Comparison of ENCODE assay signal across 8 cellular contexts in genomic region chr6:159654483-159655098, GRCh38. TPM values are rescaled to one million over a fixed set of nuclear protein-coding genes. Genes with fewer than 3 reads are reported as not detected.
A peak's percentile ranks its signal among the peaks of the same experiment; 100 is the strongest.
DNase-seq lines count a peak whose midpoint lies in the region; ATAC-seq and TF ChIP-seq lines count a peak whose summit lies in the region.

No MANE protein-coding gene starts in this region.

- no peaks in the 10 kb centered on the region for H3K4me1 Mint-ChIP-seq in Calu3 (ENCODE audit: low read depth, unreplicated experiment)

- H3K36me3 Mint-ChIP-seq in Calu3 (ENCODE audit: insufficient read depth, unreplicated experiment) = no peaks in the 10 kb centered on the region

- no peak for TF ChIP-seq POLR2A in vagina (IDR thresholded peaks at IDR 0.05)

- intact Hi-C loops in Calu3 (cut with micrococcal nuclease; ENCODE audit: unreplicated experiment) (loop anchor here (2.0 to 5.0 kb wide), 2 partner anchors 192 to 480 kb away; no protein-coding TSS in a partner anchor), left lung (cut with DNase I) (loop anchor here in 1 of 2 donors (10.0 kb wide), 1 partner anchor 480 kb away; no protein-coding TSS in a partner anchor), vagina (cut with DNase I) (loop anchor here (10.0 kb wide), 1 partner anchor 480 kb away; no protein-coding TSS in a partner anchor)

- no peak overlapping the region for H3K4me3 Mint-ChIP-seq in Calu3 (ENCODE audit: low read depth, unreplicated experiment)

- no peak overlapping the region for H3K4me3 ChIP-seq in HL-60 (replicated peaks; ENCODE audit: insufficient read depth, low read length)
- H3K4me3 ChIP-seq in cardiac fibroblast (replicated peaks in 1 of 2; ENCODE audit: low read depth in 2 of 2, low read length in 2 of 2) = no peak overlapping the region
- no peak overlapping the region for H3K4me3 ChIP-seq in left lung
- H3K4me3 ChIP-seq in vagina = no peak overlapping the region

- H3K9me3 ChIP-seq in left lung (no peaks in the 10 kb centered on the region), vagina (no peaks in the 10 kb centered on the region)

- BruUV-seq in Calu3 (replicated peaks; lab: Mats Ljungman, UMichigan) = no TSS peak

- H3K27me3 ChIP-seq in HL-60 (ENCODE audit: insufficient read depth, poor library complexity, severe bottlenecking) (no peaks in the 10 kb centered on the region), left lung (no peaks in the 10 kb centered on the region), vagina (no peaks in the 10 kb centered on the region)

- H3K36me3 ChIP-seq in left lung (peaks cover 0 to 3% of the 10 kb centered on the region in 2 donors), vagina (no peaks in the 10 kb centered on the region)

- CTCF ChIA-PET in Calu3 (lab: Charles Lee) = interaction anchor here (1.3 to 2.1 kb wide), 3 partner anchors 402 to 480 kb away, joined by 3 to 13 read pairs (median 9); no protein-coding TSS in a partner anchor

- H3K27ac ChIP-seq in HL-60 (replicated peaks) (no peak overlapping the region), left lung (no peak overlapping the region), vagina (no peak overlapping the region)

- no peak overlapping the region for H3K27ac Mint-ChIP-seq in Calu3 (ENCODE audit: unreplicated experiment)

- H3K4me1 ChIP-seq in left lung (no peaks in the 10 kb centered on the region), vagina (no peaks in the 10 kb centered on the region)

- no peaks in the 10 kb centered on the region for H3K9me3 Mint-ChIP-seq in Calu3 (ENCODE audit: low read depth, unreplicated experiment)

- H3K27me3 Mint-ChIP-seq in Calu3 (ENCODE audit: unreplicated experiment) = no peaks in the 10 kb centered on the region

- ATAC-seq in left lung (peak; percentile 74), GM19328 (IDR thresholded peaks at IDR 0.05; ENCODE audit: unreplicated experiment) (no peak)

- peak; percentile 24 for DNase-seq in Calu3
- DNase-seq in HL-60 (ENCODE audit: low read depth in 1 of 2, low spot score in 1 of 2) = peak in 1 of 2 experiments; percentile 17
- DNase-seq in NCI-H82 (lab: John Stamatoyannopoulos, UW) = peak; percentile 86
- DNase-seq in cardiac fibroblast (ENCODE audit: low read depth in 2 of 2) = peak; percentile 77 to 80
- no peak for DNase-seq in left lung
- DNase-seq in vagina (ENCODE audit: extremely low spot score in 2 of 2) = no peak
- DNase-seq in activated CD4-positive, alpha-beta T cell treated with anti-CD3 and anti-CD28 coated beads for 48 hours = no peak

- TF ChIP-seq CTCF in Calu3 (IDR thresholded peaks at IDR 0.05; ENCODE audit: unreplicated experiment) (peak; percentile 55), HL-60 (IDR thresholded peaks at IDR 0.05; ENCODE audit: insufficient read depth, low read length) (peak; percentile 20), cardiac fibroblast (IDR thresholded peaks at IDR 0.05; ENCODE audit: low read depth, low read length) (peak; percentile 43), left lung (IDR thresholded peaks at IDR 0.05) (peak; percentile 24 to 56), vagina (IDR thresholded peaks at IDR 0.05) (peak; percentile 19 to 53 (median 49))

RNA-seq across cellular contexts. Expression of gene SOD2, which starts 38.5 kb away (rescaled TPM):
- total RNA-seq in Calu3 (2022) (143 and 202 TPM in 2 replicates), left lung (100 to 1,000 TPM; 179 to 879 TPM), vagina (597 TPM)

Comparison
In these comparisons a context has a peak if more than half of its experiments do, and no peak if none do; other contexts are left out.
1. DNase-seq: peak in Calu3 (single experiment), NCI-H82 (single experiment) and cardiac fibroblast (2 of 2); none in left lung (0 of 2), vagina (0 of 2) and activated CD4-positive, alpha-beta T cell treated with anti-CD3 and anti-CD28 coated beads for 48 hours (single experiment).
2. Peak in every context shown above with its lines, with median percentiles within 50 percentile points of each other: CTCF ChIP-seq.